In the genomic region with DNA sequence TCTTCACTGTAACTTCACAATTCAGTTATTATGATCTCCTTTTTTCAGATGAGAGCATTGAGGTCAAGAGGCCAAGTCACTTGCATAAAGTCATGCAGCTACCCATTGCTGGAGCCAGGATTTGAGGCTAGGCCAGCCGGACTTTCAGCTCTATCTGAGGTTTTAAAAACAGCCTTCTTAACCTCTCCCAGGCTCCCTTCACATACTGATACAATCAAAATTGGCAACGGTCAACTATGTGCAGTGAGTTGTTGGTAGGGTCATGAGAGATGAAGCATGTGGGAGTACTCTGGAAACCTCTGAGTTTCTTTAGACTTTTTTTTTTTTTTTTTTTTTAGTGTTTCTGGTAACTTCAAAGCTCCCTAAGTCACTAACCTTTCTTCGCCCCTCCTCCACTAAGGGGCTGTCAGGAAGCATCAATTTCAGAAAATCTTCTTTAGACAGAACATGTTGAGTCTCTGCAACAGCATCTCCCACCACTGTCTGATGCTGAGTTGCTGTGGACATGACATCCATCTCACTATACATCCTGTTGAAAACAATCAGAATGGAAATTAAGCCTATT, we compare ENCODE assay signal across 16 cellular contexts.
"Had no signal": no experiment of that assay in that cellular context is flagged by ENCODE, and none has a peak within 500 bp of the region (broad histone marks: within the 10 kb centered on the region; RNA-seq: fewer than 3 reads in every experiment).

No MANE protein-coding gene starts in this region.

- H3K27ac ChIP-seq: thoracic aorta, upper lobe of right lung had no signal

- H3K9me3 ChIP-seq: spleen, thoracic aorta, upper lobe of right lung had no signal

- ATAC-seq: activated CD4-positive, CD25-positive, alpha-beta regulatory T cell treated with anti-CD3 and anti-CD28 coated beads, Interleukin-2, amount 50 U/mL, for 24 hours; esophagus mucosa; naive thymus-derived CD8-positive, alpha-beta T cell; T-cell; upper lobe of right lung had no signal

- H3K4me3 Mint-ChIP-seq: activated naive CD4-positive, alpha-beta T cell treated with anti-CD3 and anti-CD28 coated beads, Interleukin-2, amount 10 ng/mL, durations not matched to agents 7 days and 5 days; naive thymus-derived CD8-positive, alpha-beta T cell; T-cell had no signal

- H3K9me3 Mint-ChIP-seq: activated naive CD4-positive, alpha-beta T cell treated with anti-CD3 and anti-CD28 coated beads, Interleukin-2, amount 10 ng/mL, durations not matched to agents 7 days and 5 days; activated T-helper 2 cell treated with anti-CD3 and anti-CD28 coated beads, Interferon-gamma antibody, Interleukin-2, Interleukin-4, amounts not matched to agents 10 μg/mL and 5 μg/mL and 100 μg/mL, durations not matched to agents 14 hours and 24 hours and 36 hours; naive thymus-derived CD8-positive, alpha-beta T cell; T-cell had no signal

- H3K27me3 ChIP-seq: spleen, upper lobe of right lung had no signal

- H3K36me3 ChIP-seq: thoracic aorta had no signal

- H3K4me1 ChIP-seq: upper lobe of right lung had no signal

- H3K36me3 Mint-ChIP-seq: activated naive CD4-positive, alpha-beta T cell treated with anti-CD3 and anti-CD28 coated beads, Interleukin-2, amount 10 ng/mL, durations not matched to agents 7 days and 5 days; naive thymus-derived CD8-positive, alpha-beta T cell; T-cell had no signal

- DNase-seq: activated CD4-positive, alpha-beta T cell treated with anti-CD3 and anti-CD28 coated beads, Interleukin-2, amount 50 U/mL, for 1 hour; activated naive CD4-positive, alpha-beta T cell treated with anti-CD3 and anti-CD28 coated beads, Interleukin-2, amount 10 ng/mL, durations not matched to agents 7 days and 5 days; caudate nucleus; head of caudate nucleus; left colon; naive thymus-derived CD8-positive, alpha-beta T cell; occipital lobe; spleen; T-cell; T1000; upper lobe of right lung had no signal

- H3K4me3 ChIP-seq: spleen, thoracic aorta, upper lobe of right lung had no signal

- H3K27me3 Mint-ChIP-seq: progenitor cell of endocrine pancreas had no signal

- H3K27ac Mint-ChIP-seq: activated naive CD4-positive, alpha-beta T cell treated with anti-CD3 and anti-CD28 coated beads, Interleukin-2, amount 10 ng/mL, durations not matched to agents 7 days and 5 days; activated T-helper 2 cell treated with anti-CD3 and anti-CD28 coated beads, Interferon-gamma antibody, Interleukin-2, Interleukin-4, amounts not matched to agents 10 μg/mL and 5 μg/mL and 100 μg/mL, durations not matched to agents 14 hours and 24 hours and 36 hours; naive thymus-derived CD8-positive, alpha-beta T cell; progenitor cell of endocrine pancreas; T-cell had no signal

- H3K4me1 Mint-ChIP-seq: activated naive CD4-positive, alpha-beta T cell treated with anti-CD3 and anti-CD28 coated beads, Interleukin-2, amount 10 ng/mL, durations not matched to agents 7 days and 5 days; naive thymus-derived CD8-positive, alpha-beta T cell; T-cell had no signal
